Comparison of ENCODE assay signal across 8 cellular contexts in genomic region chr4:148443550-148444295, GRCh38. TPM values are rescaled to one million over a fixed set of nuclear protein-coding genes. Genes with fewer than 3 reads are reported as not detected.
DNase-seq lines count a peak whose midpoint lies in the region; ATAC-seq and TF ChIP-seq lines count a peak whose summit lies in the region.

No MANE protein-coding gene starts in this region.

- TF ChIP-seq EP300 in sigmoid colon (IDR thresholded peaks at IDR 0.05): no peak

- intact Hi-C loops in right cardiac atrium (cut with DNase I) (loop anchor here in 2 of 4 donors (10.0 kb wide), 2 partner anchors 259 to 389 kb away; no protein-coding TSS in a partner anchor), sigmoid colon (cut with DNase I) (loop anchor here (5.0 to 10.0 kb wide), 5 partner anchors 66 to 761 kb away; partner anchors contain the start of gene PRMT9)

- no peaks in the 10 kb centered on the region for H3K36me3 ChIP-seq in sigmoid colon

- under 1% methylated on average over 61 of the region's 61 CpGs for WGBS in right cardiac atrium
- 1% methylated on average over 61 of the region's 61 CpGs for WGBS in sigmoid colon, 2 donors

- CTCF ChIA-PET in activated naive CD4-positive, alpha-beta T cell treated with anti-CD3 and anti-CD28 coated beads, Interleukin-2, amount 10 ng/mL, durations not matched to agents 7 days and 5 days (lab: Charles Lee): interaction anchor here (1.8 kb wide), 1 partner anchor 387 kb away, joined by 10 read pairs; no protein-coding TSS in a partner anchor

- peaks cover 33% of the 10 kb centered on the region for H3K4me1 Mint-ChIP-seq in activated naive CD4-positive, alpha-beta T cell treated with anti-CD3 and anti-CD28 coated beads, Interleukin-2, amount 10 ng/mL, durations not matched to agents 7 days and 5 days

- H3K4me3 Mint-ChIP-seq in activated naive CD4-positive, alpha-beta T cell treated with anti-CD3 and anti-CD28 coated beads, Interleukin-2, amount 10 ng/mL, durations not matched to agents 7 days and 5 days: peak overlapping the region; percentile 99

- no peaks in the 10 kb centered on the region for H3K36me3 Mint-ChIP-seq in activated naive CD4-positive, alpha-beta T cell treated with anti-CD3 and anti-CD28 coated beads, Interleukin-2, amount 10 ng/mL, durations not matched to agents 7 days and 5 days

- H3K4me3 ChIP-seq in AG10803 (ENCODE audit: low read length) (peak overlapping the region; percentile 84), right cardiac atrium (ENCODE audit: low read length) (peak overlapping the region; percentile 71), sigmoid colon (peak overlapping the region; percentile 91 to 96 (median 93))

- H3K27me3 Mint-ChIP-seq in activated naive CD4-positive, alpha-beta T cell treated with anti-CD3 and anti-CD28 coated beads, Interleukin-2, amount 10 ng/mL, durations not matched to agents 7 days and 5 days: peaks cover 52% of the 10 kb centered on the region

- no peaks in the 10 kb centered on the region for H3K9me3 Mint-ChIP-seq in activated naive CD4-positive, alpha-beta T cell treated with anti-CD3 and anti-CD28 coated beads, Interleukin-2, amount 10 ng/mL, durations not matched to agents 7 days and 5 days

- TF ChIP-seq CTCF in AG10803 (conservative IDR thresholded peaks at IDR 0.05; ENCODE audit: low read length) (no peak), sigmoid colon (IDR thresholded peaks at IDR 0.05) (no peak)

- H3K4me1 ChIP-seq in right cardiac atrium (ENCODE audit: control insufficient read depth, insufficient read depth, low read length) (no peaks in the 10 kb centered on the region), sigmoid colon (peaks cover 0 to 38% (median 20%) of the 10 kb centered on the region in 4 donors)

- H3K9me3 ChIP-seq in right cardiac atrium (ENCODE audit: control insufficient read depth, low read length) (no peaks in the 10 kb centered on the region), sigmoid colon (no peaks in the 10 kb centered on the region)

- no peak for TF ChIP-seq POLR2A in sigmoid colon (IDR thresholded peaks at IDR 0.05)

- H3K27ac Mint-ChIP-seq in activated naive CD4-positive, alpha-beta T cell treated with anti-CD3 and anti-CD28 coated beads, Interleukin-2, amount 10 ng/mL, durations not matched to agents 7 days and 5 days: peak overlapping the region; percentile 96

- DNase-seq in AG10803 (ENCODE audit: low read depth) (no peak), NCI-H69 (lab: John Stamatoyannopoulos, UW) (peak; percentile 47), right cardiac atrium (peak; percentile 42 to 79 (median 72)), sigmoid colon (peak; percentile 83), NCI-H1092 (lab: John Stamatoyannopoulos, UW) (no peak)
- DNase-seq in activated naive CD4-positive, alpha-beta T cell treated with anti-CD3 and anti-CD28 coated beads, Interleukin-2, amount 10 ng/mL, durations not matched to agents 7 days and 5 days: peak; percentile 45

- no peak for ATAC-seq in right cardiac atrium
- no peak for ATAC-seq in GM19397 (IDR thresholded peaks at IDR 0.05; ENCODE audit: unreplicated experiment)
- no peak for ATAC-seq in GM18861 (IDR thresholded peaks at IDR 0.05; ENCODE audit: unreplicated experiment)

- H3K27me3 ChIP-seq in right cardiac atrium (ENCODE audit: control insufficient read depth, insufficient read depth): no peaks in the 10 kb centered on the region
- H3K27me3 ChIP-seq in sigmoid colon: no peaks in the 10 kb centered on the region

- H3K27ac ChIP-seq in right cardiac atrium (ENCODE audit: low read length) (peak overlapping the region; percentile 73), sigmoid colon (peak overlapping the region; percentile 92 to 97 (median 96))

RNA-seq across cellular contexts. Expression of gene NR3C2, which starts 1.5 kb away (rescaled TPM):
- total RNA-seq in right cardiac atrium (10 to 100 TPM; 19.8 to 27.9 (median 25.1) TPM), sigmoid colon (10 to 100 TPM; 15.6 to 34.9 (median 21.3) TPM)
- polyA plus RNA-seq in right cardiac atrium (5.9 TPM), sigmoid colon (10 to 100 TPM; 17.8 to 24.0 (median 23.4) TPM)

Comparison
In these comparisons a context has a peak if more than half of its experiments do, and no peak if none do; other contexts are left out.
1. DNase-seq: peak in NCI-H69 (single experiment), activated naive CD4-positive, alpha-beta T cell treated with anti-CD3 and anti-CD28 coated beads, Interleukin-2, amount 10 ng/mL, durations not matched to agents 7 days and 5 days (single experiment), right cardiac atrium (3 of 3) and sigmoid colon (single experiment); none in AG10803 (single experiment) and NCI-H1092 (single experiment).
2. Peak in every context shown above with its lines, with median percentiles within 50 percentile points of each other: H3K4me3 ChIP-seq.